21 cellular contexts compared by ENCODE assay signal in the genomic region with DNA sequence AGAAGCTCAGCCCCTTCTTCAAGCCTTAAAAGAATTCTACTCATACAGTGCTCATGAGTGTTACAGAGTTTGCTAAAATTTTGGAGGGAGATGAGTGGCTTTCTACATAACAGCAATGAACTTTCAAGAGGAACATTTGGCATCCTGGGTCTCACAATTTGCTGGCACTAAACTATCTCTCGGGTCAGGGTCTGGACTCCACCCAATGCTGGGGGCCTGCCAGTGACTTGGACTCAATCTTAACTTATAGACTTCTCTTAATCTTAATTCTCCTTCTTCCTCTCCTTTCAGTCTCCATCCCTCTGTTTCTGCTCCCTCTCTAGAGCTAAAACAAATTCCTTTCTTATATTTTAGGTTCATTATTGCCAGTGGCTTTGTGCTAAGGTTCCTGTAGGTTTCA.
"Had no signal": no experiment of that assay in that cellular context is flagged by ENCODE, and none has a peak within 500 bp of the region (broad histone marks: within the 10 kb centered on the region; RNA-seq: fewer than 3 reads in every experiment).

No MANE protein-coding gene starts in this region.

- H3K27ac Mint-ChIP-seq: activated CD8-positive, alpha-beta T cell treated with anti-CD3 and anti-CD28 coated beads, Interleukin-2, amount 10 ng/mL, durations not matched to agents 7 days and 5 days; activated naive CD4-positive, alpha-beta T cell treated with anti-CD3 and anti-CD28 coated beads, Interleukin-2, amount 50 U/mL, for 72 hours; T-helper 1 cell treated with Interleukin-12 subunit alpha and Interleukin-12 subunit beta and Interleukin-4 antibody, amounts not matched to agents 30 μg/mL and 1 μg/mL, for 36 hours; WTC11 had no signal

- H3K36me3 Mint-ChIP-seq: activated naive CD4-positive, alpha-beta T cell treated with anti-CD3 and anti-CD28 coated beads, Interleukin-2, amount 50 U/mL, for 72 hours; WTC11 had no signal

- H3K4me3 ChIP-seq: K562, SJCRH30 had no signal

- H3K9me3 ChIP-seq: SJCRH30 had no signal

- H3K27ac ChIP-seq: brain microvascular endothelial cell, SJCRH30 had no signal

- H3K36me3 ChIP-seq: brain microvascular endothelial cell, SJCRH30 had no signal

- DNase-seq: activated CD4-positive, alpha-beta T cell treated with anti-CD3 and anti-CD28 coated beads for 48 hours; activated CD4-positive, alpha-beta T cell treated with anti-CD3 and anti-CD28 coated beads, Interleukin-2, amount 50 U/mL, for 4 hours; activated CD4-positive, CD25-positive, alpha-beta regulatory T cell treated with anti-CD3 and anti-CD28 coated beads, Interleukin-2, amount 50 U/mL, for 72 hours; activated CD8-positive, alpha-beta memory T cell treated with anti-CD3 and anti-CD28 coated beads, Interleukin-2, amount 50 U/mL, for 48 hours; activated CD8-positive, alpha-beta T cell treated with anti-CD3 and anti-CD28 coated beads, Interleukin-2, amount 10 ng/mL, durations not matched to agents 7 days and 5 days; activated T-cell treated with anti-CD3 and anti-CD28 coated beads, Interleukin-2, amount 50 U/mL, for 1 hour; amygdala; brain microvascular endothelial cell; Kasumi-1; NCI-H1092 treated with DMSO at 0.1 percent for 48 hours; NCI-H1417 treated with DMSO at 0.1 percent for 48 hours; NCI-H1694 treated with DMSO at 0.1 percent for 48 hours; NCI-H2029 treated with DMSO at 0.1 percent for 48 hours; NCI-H345; NCI-H510A; SJCRH30; T-helper 9 cell had no signal

- ATAC-seq: activated CD8-positive, alpha-beta T cell treated with anti-CD3 and anti-CD28 coated beads, Interleukin-2, amount 10 ng/mL, durations not matched to agents 7 days and 5 days; activated naive CD4-positive, alpha-beta T cell treated with anti-CD3 and anti-CD28 coated beads, Interleukin-2, amount 50 U/mL, for 72 hours; K562; WTC11 had no signal

- H3K27me3 ChIP-seq: brain microvascular endothelial cell had no signal

- H3K4me3 Mint-ChIP-seq: activated CD8-positive, alpha-beta T cell treated with anti-CD3 and anti-CD28 coated beads, Interleukin-2, amount 10 ng/mL, durations not matched to agents 7 days and 5 days; T-helper 1 cell treated with Interleukin-12 subunit alpha and Interleukin-12 subunit beta and Interleukin-4 antibody, amounts not matched to agents 30 μg/mL and 1 μg/mL, for 36 hours; WTC11 had no signal

- H3K4me1 ChIP-seq: SJCRH30 had no signal

- H3K9me3 Mint-ChIP-seq: activated naive CD4-positive, alpha-beta T cell treated with anti-CD3 and anti-CD28 coated beads, Interleukin-2, amount 50 U/mL, for 72 hours; T-helper 1 cell treated with Interleukin-12 subunit alpha and Interleukin-12 subunit beta and Interleukin-4 antibody, amounts not matched to agents 30 μg/mL and 1 μg/mL, for 36 hours; WTC11 had no signal
